1 cellular context compared by ENCODE assay signal in genomic region chr2:1843646-1844045, GRCh38.
TF ChIP-seq lines count a peak whose summit lies in the region.

No MANE protein-coding gene starts in this region.

TF ChIP-seq in HepG2, 621 proteins besides CTCF, POLR2A, EP300 and RAD21 (continued from another document):
- no peak for TF ChIP-seq ZNF670 (CRISPR knock-in tag; IDR thresholded peaks at IDR 0.05; ENCODE audit: borderline replicate concordance)
- TF ChIP-seq HDAC1 (CRISPR knock-in tag; IDR thresholded peaks at IDR 0.05) = no peak
- TF ChIP-seq ZNF224 (CRISPR knock-in tag; IDR thresholded peaks at IDR 0.05) = no peak
- TF ChIP-seq RARG (CRISPR knock-in tag; IDR thresholded peaks at IDR 0.05; ENCODE audit: low read depth) = no peak
- no peak for TF ChIP-seq ZNF558 (CRISPR knock-in tag; IDR thresholded peaks at IDR 0.05; ENCODE audit: borderline replicate concordance)
- TF ChIP-seq ZBTB1 (CRISPR knock-in tag; IDR thresholded peaks at IDR 0.05; ENCODE audit: borderline replicate concordance) = no peak
- no peak for TF ChIP-seq RFXANK (CRISPR knock-in tag; IDR thresholded peaks at IDR 0.05)
- TF ChIP-seq ZBTB37 (CRISPR knock-in tag; IDR thresholded peaks at IDR 0.05) = no peak
- no peak for TF ChIP-seq SUZ12 (IDR thresholded peaks at IDR 0.05; ENCODE audit: low read depth, low read length)
